Comparison of ENCODE assay signal across 1 cellular context in the genomic region with DNA sequence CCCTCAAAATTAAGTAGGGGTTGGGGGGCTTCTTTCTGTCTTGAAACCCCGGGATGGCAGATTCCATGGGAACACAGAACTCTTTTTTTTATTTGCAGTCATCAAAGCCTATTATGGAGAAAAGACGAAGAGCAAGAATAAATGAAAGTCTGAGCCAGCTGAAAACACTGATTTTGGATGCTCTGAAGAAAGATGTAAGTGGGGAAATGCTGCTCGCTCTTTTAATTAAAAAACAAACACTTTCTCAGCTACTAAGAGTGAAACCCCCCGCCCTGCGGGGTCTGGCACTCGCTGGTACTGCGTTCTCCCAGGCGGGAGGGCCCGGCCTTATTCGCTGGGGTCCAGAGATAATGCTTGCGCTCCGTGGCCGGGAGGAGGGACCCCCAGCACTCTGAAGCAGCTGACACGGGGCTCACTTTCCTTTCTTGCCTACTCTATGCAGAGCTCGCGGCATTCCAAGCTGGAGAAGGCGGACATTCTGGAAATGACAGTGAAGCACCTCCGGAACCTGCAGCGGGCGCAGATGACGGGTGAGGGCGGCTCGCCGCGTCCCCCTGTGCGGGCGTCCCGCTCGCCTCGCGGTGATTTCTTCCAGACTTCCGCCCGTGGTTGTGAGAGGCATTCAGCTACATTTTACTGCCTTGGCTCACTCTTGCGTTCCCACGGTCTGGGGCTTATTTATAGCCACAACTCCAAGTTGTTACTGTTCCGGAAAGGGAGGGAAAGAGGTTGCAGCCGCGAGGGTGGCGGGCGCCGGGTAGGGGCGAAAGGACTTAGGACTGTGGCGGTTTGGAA.
TF ChIP-seq lines count a peak whose summit lies in the region.

No MANE protein-coding gene starts in this region.

TF ChIP-seq in HEK293, 187 proteins besides CTCF, POLR2A, EP300 and RAD21 (continued from another document):
- TF ChIP-seq, protein P1, sequence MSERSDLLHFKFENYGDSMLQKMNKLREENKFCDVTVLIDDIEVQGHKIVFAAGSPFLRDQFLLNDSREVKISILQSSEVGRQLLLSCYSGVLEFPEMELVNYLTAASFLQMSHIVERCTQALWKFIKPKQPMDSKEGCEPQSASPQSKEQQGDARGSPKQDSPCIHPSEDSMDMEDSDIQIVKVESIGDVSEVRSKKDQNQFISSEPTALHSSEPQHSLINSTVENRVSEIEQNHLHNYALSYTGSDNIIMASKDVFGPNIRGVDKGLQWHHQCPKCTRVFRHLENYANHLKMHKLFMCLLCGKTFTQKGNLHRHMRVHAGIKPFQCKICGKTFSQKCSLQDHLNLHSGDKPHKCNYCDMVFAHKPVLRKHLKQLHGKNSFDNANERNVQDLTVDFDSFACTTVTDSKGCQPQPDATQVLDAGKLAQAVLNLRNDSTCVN (tag by site-specific recombination; optimal IDR thresholded peaks at IDR 0.05): peak; percentile 58
- no peak for TF ChIP-seq OVOL3 (tag by site-specific recombination; IDR thresholded peaks at IDR 0.05)
- 0 out of 2 replicates have a peak, but pooled peaks have one; percentile 9 for TF ChIP-seq YY1 (tag by site-specific recombination; IDR thresholded peaks at IDR 0.05)
- TF ChIP-seq, protein P2, sequence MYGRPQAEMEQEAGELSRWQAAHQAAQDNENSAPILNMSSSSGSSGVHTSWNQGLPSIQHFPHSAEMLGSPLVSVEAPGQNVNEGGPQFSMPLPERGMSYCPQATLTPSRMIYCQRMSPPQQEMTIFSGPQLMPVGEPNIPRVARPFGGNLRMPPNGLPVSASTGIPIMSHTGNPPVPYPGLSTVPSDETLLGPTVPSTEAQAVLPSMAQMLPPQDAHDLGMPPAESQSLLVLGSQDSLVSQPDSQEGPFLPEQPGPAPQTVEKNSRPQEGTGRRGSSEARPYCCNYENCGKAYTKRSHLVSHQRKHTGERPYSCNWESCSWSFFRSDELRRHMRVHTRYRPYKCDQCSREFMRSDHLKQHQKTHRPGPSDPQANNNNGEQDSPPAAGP (tag by site-specific recombination; IDR thresholded peaks at IDR 0.05): peak; percentile 50; the same call in 1 of the 2 replicates
- TF ChIP-seq, protein P3, sequence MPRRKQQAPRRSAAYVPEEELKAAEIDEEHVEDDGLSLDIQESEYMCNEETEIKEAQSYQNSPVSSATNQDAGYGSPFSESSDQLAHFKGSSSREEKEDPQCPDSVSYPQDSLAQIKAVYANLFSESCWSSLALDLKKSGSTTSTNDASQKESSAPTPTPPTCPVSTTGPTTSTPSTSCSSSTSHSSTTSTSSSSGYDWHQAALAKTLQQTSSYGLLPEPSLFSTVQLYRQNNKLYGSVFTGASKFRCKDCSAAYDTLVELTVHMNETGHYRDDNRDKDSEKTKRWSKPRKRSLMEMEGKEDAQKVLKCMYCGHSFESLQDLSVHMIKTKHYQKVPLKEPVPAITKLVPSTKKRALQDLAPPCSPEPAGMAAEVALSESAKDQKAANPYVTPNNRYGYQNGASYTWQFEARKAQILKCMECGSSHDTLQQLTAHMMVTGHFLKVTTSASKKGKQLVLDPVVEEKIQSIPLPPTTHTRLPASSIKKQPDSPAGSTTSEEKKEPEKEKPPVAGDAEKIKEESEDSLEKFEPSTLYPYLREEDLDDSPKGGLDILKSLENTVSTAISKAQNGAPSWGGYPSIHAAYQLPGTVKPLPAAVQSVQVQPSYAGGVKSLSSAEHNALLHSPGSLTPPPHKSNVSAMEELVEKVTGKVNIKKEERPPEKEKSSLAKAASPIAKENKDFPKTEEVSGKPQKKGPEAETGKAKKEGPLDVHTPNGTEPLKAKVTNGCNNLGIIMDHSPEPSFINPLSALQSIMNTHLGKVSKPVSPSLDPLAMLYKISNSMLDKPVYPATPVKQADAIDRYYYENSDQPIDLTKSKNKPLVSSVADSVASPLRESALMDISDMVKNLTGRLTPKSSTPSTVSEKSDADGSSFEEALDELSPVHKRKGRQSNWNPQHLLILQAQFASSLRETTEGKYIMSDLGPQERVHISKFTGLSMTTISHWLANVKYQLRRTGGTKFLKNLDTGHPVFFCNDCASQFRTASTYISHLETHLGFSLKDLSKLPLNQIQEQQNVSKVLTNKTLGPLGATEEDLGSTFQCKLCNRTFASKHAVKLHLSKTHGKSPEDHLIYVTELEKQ (tag by site-specific recombination; IDR thresholded peaks at IDR 0.05; ENCODE audit: borderline replicate concordance): no peak
- TF ChIP-seq SCRT1 (tag by site-specific recombination; IDR thresholded peaks at IDR 0.05; ENCODE audit: borderline replicate concordance): no peak
- no peak for TF ChIP-seq ZSCAN30 (tag by site-specific recombination; IDR thresholded peaks at IDR 0.05)
- TF ChIP-seq ZNF585B (tag by site-specific recombination; IDR thresholded peaks at IDR 0.05): no peak
- TF ChIP-seq ZNF37A (tag by site-specific recombination; IDR thresholded peaks at IDR 0.05): no peak
- TF ChIP-seq ZNF366 (tag by site-specific recombination; conservative IDR thresholded peaks at IDR 0.05): 0 out of 2 replicates have a peak, but pooled peaks have one; percentile 24
- no peak; the same call in 1 of the 2 replicates for TF ChIP-seq ZFP37 (tag by site-specific recombination; IDR thresholded peaks at IDR 0.05)
- no peak for TF ChIP-seq ZNF558 (tag by site-specific recombination; IDR thresholded peaks at IDR 0.05)
- TF ChIP-seq ZFP69B (tag by site-specific recombination; IDR thresholded peaks at IDR 0.05): peak; percentile 16; the same call in 1 of the 2 replicates
- TF ChIP-seq ZNF335 (tag by site-specific recombination; conservative IDR thresholded peaks at IDR 0.05): no peak
- peak; percentile 93 for TF ChIP-seq GLIS2 (tag by site-specific recombination; IDR thresholded peaks at IDR 0.05)
- TF ChIP-seq SP7 (tag by site-specific recombination; IDR thresholded peaks at IDR 0.05): 0 out of 2 replicates have a peak, but pooled peaks have one; percentile 8
- TF ChIP-seq ZNF19 (tag by site-specific recombination; IDR thresholded peaks at IDR 0.05; ENCODE audit: low read depth): no peak
- TF ChIP-seq ZNF776 (tag by site-specific recombination; IDR thresholded peaks at IDR 0.05; ENCODE audit: borderline replicate concordance): no peak
- 0 out of 2 replicates have a peak, but pooled peaks have one; percentile 4 for TF ChIP-seq GLIS1 (tag by site-specific recombination; IDR thresholded peaks at IDR 0.05)
- TF ChIP-seq MEIS1 (CRISPR knock-in tag; IDR thresholded peaks at IDR 0.05; ENCODE audit: borderline replicate concordance): no peak
- no peak for TF ChIP-seq ZNF112 (tag by site-specific recombination; IDR thresholded peaks at IDR 0.05)
- TF ChIP-seq, protein P4, sequence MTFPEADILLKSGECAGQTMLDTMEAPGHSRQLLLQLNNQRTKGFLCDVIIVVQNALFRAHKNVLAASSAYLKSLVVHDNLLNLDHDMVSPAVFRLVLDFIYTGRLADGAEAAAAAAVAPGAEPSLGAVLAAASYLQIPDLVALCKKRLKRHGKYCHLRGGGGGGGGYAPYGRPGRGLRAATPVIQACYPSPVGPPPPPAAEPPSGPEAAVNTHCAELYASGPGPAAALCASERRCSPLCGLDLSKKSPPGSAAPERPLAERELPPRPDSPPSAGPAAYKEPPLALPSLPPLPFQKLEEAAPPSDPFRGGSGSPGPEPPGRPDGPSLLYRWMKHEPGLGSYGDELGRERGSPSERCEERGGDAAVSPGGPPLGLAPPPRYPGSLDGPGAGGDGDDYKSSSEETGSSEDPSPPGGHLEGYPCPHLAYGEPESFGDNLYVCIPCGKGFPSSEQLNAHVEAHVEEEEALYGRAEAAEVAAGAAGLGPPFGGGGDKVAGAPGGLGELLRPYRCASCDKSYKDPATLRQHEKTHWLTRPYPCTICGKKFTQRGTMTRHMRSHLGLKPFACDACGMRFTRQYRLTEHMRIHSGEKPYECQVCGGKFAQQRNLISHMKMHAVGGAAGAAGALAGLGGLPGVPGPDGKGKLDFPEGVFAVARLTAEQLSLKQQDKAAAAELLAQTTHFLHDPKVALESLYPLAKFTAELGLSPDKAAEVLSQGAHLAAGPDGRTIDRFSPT (tag by site-specific recombination; IDR thresholded peaks at IDR 0.05): no peak; the same call in 1 of the 2 replicates
- no peak for TF ChIP-seq ZXDB (tag by site-specific recombination; IDR thresholded peaks at IDR 0.05)
- TF ChIP-seq, protein P5, sequence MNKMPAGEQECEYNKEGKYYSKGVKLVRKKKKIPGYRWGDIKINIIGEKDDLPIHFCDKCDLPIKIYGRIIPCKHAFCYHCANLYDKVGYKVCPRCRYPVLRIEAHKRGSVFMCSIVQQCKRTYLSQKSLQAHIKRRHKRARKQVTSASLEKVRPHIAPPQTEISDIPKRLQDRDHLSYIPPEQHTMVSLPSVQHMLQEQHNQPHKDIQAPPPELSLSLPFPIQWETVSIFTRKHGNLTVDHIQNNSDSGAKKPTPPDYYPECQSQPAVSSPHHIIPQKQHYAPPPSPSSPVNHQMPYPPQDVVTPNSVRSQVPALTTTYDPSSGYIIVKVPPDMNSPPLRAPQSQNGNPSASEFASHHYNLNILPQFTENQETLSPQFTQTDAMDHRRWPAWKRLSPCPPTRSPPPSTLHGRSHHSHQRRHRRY (tag by site-specific recombination; IDR thresholded peaks at IDR 0.05): no peak; the same call in 1 of the 2 replicates
- TF ChIP-seq ZNF48 (tag by site-specific recombination; IDR thresholded peaks at IDR 0.05): no peak
- TF ChIP-seq ZNF138 (tag by site-specific recombination; IDR thresholded peaks at IDR 0.05; ENCODE audit: borderline replicate concordance): no peak
- no peak; the same call in 1 of the 2 replicates for TF ChIP-seq BCL11A (tag by site-specific recombination; IDR thresholded peaks at IDR 0.05; ENCODE audit: low read depth)
- TF ChIP-seq KLF8 (tag by site-specific recombination; IDR thresholded peaks at IDR 0.05): 0 out of 2 replicates have a peak, but pooled peaks have one; percentile 9
- TF ChIP-seq WT1 (tag by site-specific recombination; IDR thresholded peaks at IDR 0.05): no peak
- no peak for TF ChIP-seq ZNF529 (tag by site-specific recombination; IDR thresholded peaks at IDR 0.05; ENCODE audit: insufficient replicate concordance)
